Comparison of ENCODE assay signal across 9 cellular contexts in genomic region chr16:9077001-9077809, GRCh38. TPM values are rescaled to one million over a fixed set of nuclear protein-coding genes. Genes with fewer than 3 reads are reported as not detected.
DNase-seq lines count a peak whose midpoint lies in the region; ATAC-seq and TF ChIP-seq lines count a peak whose summit lies in the region.
"Had no signal": no experiment of that assay in that cellular context is flagged by ENCODE, and none has a peak within 500 bp of the region (broad histone marks: within the 10 kb centered on the region; RNA-seq: fewer than 3 reads in every experiment).

No MANE protein-coding gene starts in this region.

- no peak for ATAC-seq in activated naive CD8-positive, alpha-beta T cell treated with anti-CD3 and anti-CD28 coated beads, Interleukin-2, amount 10 ng/mL, durations not matched to agents 7 days and 5 days (ENCODE audit: low read depth)
- no peak for ATAC-seq in HG03565 (IDR thresholded peaks at IDR 0.05; ENCODE audit: unreplicated experiment)

- H3K36me3 ChIP-seq in neutrophil, result no peaks in the 10 kb centered on the region

- peaks cover 10% of the 10 kb centered on the region for H3K9me3 Mint-ChIP-seq in activated naive CD8-positive, alpha-beta T cell treated with anti-CD3 and anti-CD28 coated beads, Interleukin-2, amount 10 ng/mL, durations not matched to agents 7 days and 5 days

- DNase-seq in GM03348 (ENCODE audit: low spot score) (peak; percentile 70), NCI-H460 (ENCODE audit: extremely low read depth, low read depth) (peak; percentile 59), NCI-H345 (lab: John Stamatoyannopoulos, UW) (no peak), NCI-H774 (lab: John Stamatoyannopoulos, UW) (no peak), 8988T (no peak)
- DNase-seq in activated naive CD8-positive, alpha-beta T cell treated with anti-CD3 and anti-CD28 coated beads, Interleukin-2, amount 10 ng/mL, durations not matched to agents 7 days and 5 days, result no peak

- no peaks in the 10 kb centered on the region for H3K9me3 ChIP-seq in neutrophil

- TF ChIP-seq CTCF in neutrophil (IDR thresholded peaks at IDR 0.05), result peak; percentile 18

- H3K4me3 Mint-ChIP-seq in activated naive CD8-positive, alpha-beta T cell treated with anti-CD3 and anti-CD28 coated beads, Interleukin-2, amount 10 ng/mL, durations not matched to agents 7 days and 5 days, result peak overlapping the region; percentile 44

- peaks cover 17% of the 10 kb centered on the region for H3K36me3 Mint-ChIP-seq in activated naive CD8-positive, alpha-beta T cell treated with anti-CD3 and anti-CD28 coated beads, Interleukin-2, amount 10 ng/mL, durations not matched to agents 7 days and 5 days

- H3K4me1 Mint-ChIP-seq in activated naive CD8-positive, alpha-beta T cell treated with anti-CD3 and anti-CD28 coated beads, Interleukin-2, amount 10 ng/mL, durations not matched to agents 7 days and 5 days, result peaks cover 39% of the 10 kb centered on the region

- peak overlapping the region; percentile 86 for H3K27ac Mint-ChIP-seq in activated naive CD8-positive, alpha-beta T cell treated with anti-CD3 and anti-CD28 coated beads, Interleukin-2, amount 10 ng/mL, durations not matched to agents 7 days and 5 days

- no peaks in the 10 kb centered on the region for H3K27me3 ChIP-seq in neutrophil

- H3K27ac ChIP-seq in neutrophil, result peak overlapping the region; percentile 96

- H3K27me3 Mint-ChIP-seq in activated naive CD8-positive, alpha-beta T cell treated with anti-CD3 and anti-CD28 coated beads, Interleukin-2, amount 10 ng/mL, durations not matched to agents 7 days and 5 days, result no peaks in the 10 kb centered on the region

- H3K4me3 ChIP-seq in neutrophil (ENCODE audit: low read depth in 1 of 2, low read length in 1 of 2), result peak overlapping the region; percentile 37 to 38
- H3K4me3 ChIP-seq: skin epidermis had no signal

- POLR2A ChIA-PET in activated naive CD8-positive, alpha-beta T cell treated with anti-CD3 and anti-CD28 coated beads, Interleukin-2, amount 10 ng/mL, durations not matched to agents 7 days and 5 days (lab: Charles Lee), result interaction anchor here (0.5 to 11.3 kb wide), 4 partner anchors 9 to 209 kb away, joined by 5 to 227 read pairs (median 12); partner anchors contain the start of genes CARHSP1 and HAPSTR1

- H3K4me1 ChIP-seq in neutrophil (ENCODE audit: control insufficient read depth in 1 of 2, insufficient read depth in 1 of 2, low read depth in 1 of 2, low read length in 1 of 2), result peaks cover 59 to 68% of the 10 kb centered on the region in 2 experiments

RNA-seq across cellular contexts. Expression of gene HAPSTR1, which starts 14.2 kb away (rescaled TPM):
- total RNA-seq in NCI-H460 (2014; rRNA removed; shearing (Covaris generic)), result 59.1 and 67.1 TPM in 2 replicates
- 39.8 and 51.9 TPM in 2 replicates for polyA plus RNA-seq in NCI-H460 (2014; cell fraction: nucleus; rRNA removed)
- 10 to 100 TPM; 71.6 to 72.2 TPM for total RNA-seq in activated naive CD8-positive, alpha-beta T cell treated with anti-CD3 and anti-CD28 coated beads, Interleukin-2, amount 10 ng/mL, durations not matched to agents 7 days and 5 days

Comparison
In these comparisons a context has a peak if more than half of its experiments do, and no peak if none do; other contexts are left out.
1. DNase-seq: peak in GM03348 (single experiment) and NCI-H460 (single experiment); none in activated naive CD8-positive, alpha-beta T cell treated with anti-CD3 and anti-CD28 coated beads, Interleukin-2, amount 10 ng/mL, durations not matched to agents 7 days and 5 days (single experiment), NCI-H345 (single experiment), NCI-H774 (single experiment) and 8988T (single experiment).